In the genomic region with DNA sequence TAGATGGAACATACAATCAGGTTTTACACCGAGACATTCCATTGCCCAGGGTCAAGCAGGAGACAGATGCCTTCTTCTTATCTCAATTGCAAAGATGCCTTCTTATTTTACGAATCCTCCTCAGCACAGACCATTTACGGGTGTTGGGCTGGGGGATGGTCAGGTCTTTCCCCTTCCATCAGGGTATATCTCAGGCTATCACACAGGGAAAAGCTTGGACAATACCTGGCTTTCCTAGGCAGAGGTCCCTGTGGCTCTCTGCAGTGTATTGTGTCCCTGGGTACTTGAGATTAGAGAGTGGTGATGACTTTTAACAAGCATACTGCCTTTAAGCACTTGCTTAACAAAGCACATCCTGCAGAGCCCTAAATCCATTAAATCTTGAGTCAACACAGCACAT, we compare ENCODE assay signal across 1 cellular context.
TF ChIP-seq lines count a peak whose summit lies in the region.

No MANE protein-coding gene starts in this region.

TF ChIP-seq in WTC11, 78 proteins besides CTCF, POLR2A, EP300 and RAD21 (continued from another document):
- no peak for TF ChIP-seq NFE2L1 (CRISPR knock-in tag; IDR thresholded peaks at IDR 0.05)
- TF ChIP-seq GRHL2 (CRISPR knock-in tag; IDR thresholded peaks at IDR 0.05; ENCODE audit: insufficient replicate concordance, severe bottlenecking): no peak
- no peak for TF ChIP-seq PRDM15 (CRISPR knock-in tag; IDR thresholded peaks at IDR 0.05)
- TF ChIP-seq, protein P1, sequence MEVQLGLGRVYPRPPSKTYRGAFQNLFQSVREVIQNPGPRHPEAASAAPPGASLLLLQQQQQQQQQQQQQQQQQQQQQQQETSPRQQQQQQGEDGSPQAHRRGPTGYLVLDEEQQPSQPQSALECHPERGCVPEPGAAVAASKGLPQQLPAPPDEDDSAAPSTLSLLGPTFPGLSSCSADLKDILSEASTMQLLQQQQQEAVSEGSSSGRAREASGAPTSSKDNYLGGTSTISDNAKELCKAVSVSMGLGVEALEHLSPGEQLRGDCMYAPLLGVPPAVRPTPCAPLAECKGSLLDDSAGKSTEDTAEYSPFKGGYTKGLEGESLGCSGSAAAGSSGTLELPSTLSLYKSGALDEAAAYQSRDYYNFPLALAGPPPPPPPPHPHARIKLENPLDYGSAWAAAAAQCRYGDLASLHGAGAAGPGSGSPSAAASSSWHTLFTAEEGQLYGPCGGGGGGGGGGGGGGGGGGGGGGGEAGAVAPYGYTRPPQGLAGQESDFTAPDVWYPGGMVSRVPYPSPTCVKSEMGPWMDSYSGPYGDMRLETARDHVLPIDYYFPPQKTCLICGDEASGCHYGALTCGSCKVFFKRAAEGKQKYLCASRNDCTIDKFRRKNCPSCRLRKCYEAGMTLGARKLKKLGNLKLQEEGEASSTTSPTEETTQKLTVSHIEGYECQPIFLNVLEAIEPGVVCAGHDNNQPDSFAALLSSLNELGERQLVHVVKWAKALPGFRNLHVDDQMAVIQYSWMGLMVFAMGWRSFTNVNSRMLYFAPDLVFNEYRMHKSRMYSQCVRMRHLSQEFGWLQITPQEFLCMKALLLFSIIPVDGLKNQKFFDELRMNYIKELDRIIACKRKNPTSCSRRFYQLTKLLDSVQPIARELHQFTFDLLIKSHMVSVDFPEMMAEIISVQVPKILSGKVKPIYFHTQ (CRISPR knock-in tag; IDR thresholded peaks at IDR 0.05): no peak
